In the genomic region with DNA sequence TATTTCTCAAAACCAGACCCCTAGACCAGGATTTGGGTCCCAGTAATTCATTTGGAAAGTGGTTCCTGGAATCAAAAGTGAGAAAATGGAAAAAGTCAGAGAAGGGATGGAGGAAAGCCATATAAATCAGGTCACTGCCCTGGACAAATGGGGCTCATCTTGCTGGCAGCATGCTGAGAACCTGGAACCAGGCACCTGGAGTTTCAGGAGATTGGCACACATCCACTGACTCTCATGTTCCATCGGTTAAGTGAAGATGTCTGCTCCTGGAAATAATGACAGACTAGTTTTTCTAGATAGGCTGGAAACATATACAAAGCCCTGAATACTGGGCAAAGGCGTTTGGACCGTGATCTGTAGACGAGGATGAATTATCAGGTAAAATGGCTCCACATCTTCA, we compare ENCODE assay signal across 2 cellular contexts.
TF ChIP-seq lines count a peak whose summit lies in the region.

No MANE protein-coding gene starts in this region.

TF ChIP-seq in IMR-90, 13 proteins besides CTCF, POLR2A, EP300 and RAD21:
- TF ChIP-seq RFX5 (IDR thresholded peaks at IDR 0.05; ENCODE audit: low read depth, low read length) (no peak), BHLHE40 (IDR thresholded peaks at IDR 0.05; ENCODE audit: low read depth, low read length) (no peak), FOS (IDR thresholded peaks at IDR 0.05; ENCODE audit: low read depth, low read length) (no peak), USF2 (IDR thresholded peaks at IDR 0.05; ENCODE audit: low read depth, low read length) (no peak), CHD1 (IDR thresholded peaks at IDR 0.05; ENCODE audit: low read depth, low read length) (no peak), RCOR1 (IDR thresholded peaks at IDR 0.05; ENCODE audit: insufficient replicate concordance, low read length) (no peak), SMC3 (IDR thresholded peaks at IDR 0.05; ENCODE audit: low read depth, low read length) (no peak), CEBPB (IDR thresholded peaks at IDR 0.05; ENCODE audit: low read depth, low read length) (no peak), MAZ (IDR thresholded peaks at IDR 0.05; ENCODE audit: borderline replicate concordance, low read depth, low read length) (no peak), MAFK (IDR thresholded peaks at IDR 0.05; ENCODE audit: low read depth, low read length) (no peak), NFE2L2 (IDR thresholded peaks at IDR 0.05; ENCODE audit: low read depth, low read length) (no peak), MXI1 (IDR thresholded peaks at IDR 0.05; ENCODE audit: borderline replicate concordance, low read depth, low read length) (no peak)
- TF ChIP-seq, protein P1, sequence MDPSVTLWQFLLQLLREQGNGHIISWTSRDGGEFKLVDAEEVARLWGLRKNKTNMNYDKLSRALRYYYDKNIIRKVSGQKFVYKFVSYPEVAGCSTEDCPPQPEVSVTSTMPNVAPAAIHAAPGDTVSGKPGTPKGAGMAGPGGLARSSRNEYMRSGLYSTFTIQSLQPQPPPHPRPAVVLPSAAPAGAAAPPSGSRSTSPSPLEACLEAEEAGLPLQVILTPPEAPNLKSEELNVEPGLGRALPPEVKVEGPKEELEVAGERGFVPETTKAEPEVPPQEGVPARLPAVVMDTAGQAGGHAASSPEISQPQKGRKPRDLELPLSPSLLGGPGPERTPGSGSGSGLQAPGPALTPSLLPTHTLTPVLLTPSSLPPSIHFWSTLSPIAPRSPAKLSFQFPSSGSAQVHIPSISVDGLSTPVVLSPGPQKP (IDR thresholded peaks at IDR 0.05; ENCODE audit: borderline replicate concordance, low read depth, low read length) = no peak

TF ChIP-seq in H1, 55 proteins besides CTCF, POLR2A, EP300 and RAD21:
- TF ChIP-seq BACH1 (IDR thresholded peaks at IDR 0.05; ENCODE audit: low read length) (no peak), TAF1 (IDR thresholded peaks at IDR 0.05; ENCODE audit: low read depth, low read length) (no peak), HDAC6 (IDR thresholded peaks at IDR 0.05; ENCODE audit: low read depth, low read length) (no peak), CTBP2 (IDR thresholded peaks at IDR 0.05; ENCODE audit: borderline replicate concordance, insufficient read depth, insufficient read length, low read length) (no peak), SRF (IDR thresholded peaks at IDR 0.05; ENCODE audit: low read depth, low read length) (no peak), KDM4A (IDR thresholded peaks at IDR 0.05; ENCODE audit: low read depth, low read length, severe bottlenecking) (no peak), CBX5 (IDR thresholded peaks at IDR 0.05; ENCODE audit: low read depth, low read length) (no peak), ZNF274 (IDR thresholded peaks at IDR 0.05; ENCODE audit: borderline replicate concordance, extremely low read depth, low read length) (no peak), SP4 (IDR thresholded peaks at IDR 0.05; ENCODE audit: low read length) (no peak), NRF1 (IDR thresholded peaks at IDR 0.05; ENCODE audit: low read depth, low read length) (no peak), EZH2 (IDR thresholded peaks at IDR 0.05; ENCODE audit: low read depth, low read length, severe bottlenecking) (no peak), EGR1 (IDR thresholded peaks at IDR 0.05; ENCODE audit: borderline replicate concordance, low read depth, low read length) (no peak), ASH2L (IDR thresholded peaks at IDR 0.05; ENCODE audit: low read length) (no peak), CHD1 (IDR thresholded peaks at IDR 0.05; ENCODE audit: low read depth, low read length) (no peak)
- TF ChIP-seq, protein P2, sequence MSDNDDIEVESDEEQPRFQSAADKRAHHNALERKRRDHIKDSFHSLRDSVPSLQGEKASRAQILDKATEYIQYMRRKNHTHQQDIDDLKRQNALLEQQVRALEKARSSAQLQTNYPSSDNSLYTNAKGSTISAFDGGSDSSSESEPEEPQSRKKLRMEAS (IDR thresholded peaks at IDR 0.05) = no peak
